In the genomic region with DNA sequence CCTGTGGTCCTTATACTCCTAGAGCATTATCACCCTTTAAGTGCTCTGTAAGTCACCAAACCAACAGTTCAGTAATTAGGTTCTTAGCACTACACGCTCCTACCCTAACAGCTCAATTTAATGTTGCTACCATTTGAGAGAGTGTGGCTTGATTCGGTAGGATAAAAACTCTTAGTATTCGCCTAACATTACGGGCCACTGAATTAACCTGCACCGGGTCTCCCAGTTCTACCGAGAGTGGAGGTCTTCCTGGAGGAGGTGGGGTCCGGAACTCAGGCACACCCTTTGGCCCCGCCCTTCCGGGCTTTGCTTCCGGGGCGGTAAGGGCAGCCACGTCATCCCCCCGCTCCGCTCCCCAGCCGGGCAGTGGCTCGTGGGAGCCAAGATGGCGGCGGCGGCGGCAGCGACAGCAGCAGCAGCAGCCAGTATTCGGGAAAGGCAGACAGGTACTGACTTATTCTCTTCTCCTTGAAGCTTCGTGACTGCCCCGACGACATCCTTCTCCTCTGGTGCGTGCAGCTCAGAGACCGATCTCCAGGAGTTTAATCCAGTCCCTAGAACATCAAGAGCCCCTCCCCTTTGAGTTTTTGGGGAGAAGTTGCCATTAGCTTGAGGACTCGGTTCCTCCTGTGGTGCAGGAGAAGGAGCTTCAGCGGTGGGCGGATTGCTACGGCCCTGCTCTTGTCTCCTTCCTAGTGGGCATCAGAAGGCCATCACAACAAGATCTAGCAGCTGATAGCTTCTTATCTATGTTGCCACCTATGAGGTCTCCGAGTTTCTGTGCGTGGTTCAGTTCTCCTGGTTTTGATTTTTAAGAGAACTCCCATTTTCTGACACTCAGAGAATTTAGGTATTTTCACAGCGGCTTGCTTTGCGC, we compare ENCODE assay signal across 1 cellular context.
TF ChIP-seq lines count a peak whose summit lies in the region.

A gene with protein sequence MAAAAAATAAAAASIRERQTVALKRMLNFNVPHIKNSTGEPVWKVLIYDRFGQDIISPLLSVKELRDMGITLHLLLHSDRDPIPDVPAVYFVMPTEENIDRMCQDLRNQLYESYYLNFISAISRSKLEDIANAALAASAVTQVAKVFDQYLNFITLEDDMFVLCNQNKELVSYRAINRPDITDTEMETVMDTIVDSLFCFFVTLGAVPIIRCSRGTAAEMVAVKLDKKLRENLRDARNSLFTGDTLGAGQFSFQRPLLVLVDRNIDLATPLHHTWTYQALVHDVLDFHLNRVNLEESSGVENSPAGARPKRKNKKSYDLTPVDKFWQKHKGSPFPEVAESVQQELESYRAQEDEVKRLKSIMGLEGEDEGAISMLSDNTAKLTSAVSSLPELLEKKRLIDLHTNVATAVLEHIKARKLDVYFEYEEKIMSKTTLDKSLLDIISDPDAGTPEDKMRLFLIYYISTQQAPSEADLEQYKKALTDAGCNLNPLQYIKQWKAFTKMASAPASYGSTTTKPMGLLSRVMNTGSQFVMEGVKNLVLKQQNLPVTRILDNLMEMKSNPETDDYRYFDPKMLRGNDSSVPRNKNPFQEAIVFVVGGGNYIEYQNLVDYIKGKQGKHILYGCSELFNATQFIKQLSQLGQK (plus strand): TSS at position 366 of the 877 bp plus-strand sequence. CDS start 20 bp downstream, at position 386.

TF ChIP-seq in HepG2, 621 proteins besides CTCF, POLR2A, EP300 and RAD21 (continued from another document and continues in another):
- TF ChIP-seq, protein P1, sequence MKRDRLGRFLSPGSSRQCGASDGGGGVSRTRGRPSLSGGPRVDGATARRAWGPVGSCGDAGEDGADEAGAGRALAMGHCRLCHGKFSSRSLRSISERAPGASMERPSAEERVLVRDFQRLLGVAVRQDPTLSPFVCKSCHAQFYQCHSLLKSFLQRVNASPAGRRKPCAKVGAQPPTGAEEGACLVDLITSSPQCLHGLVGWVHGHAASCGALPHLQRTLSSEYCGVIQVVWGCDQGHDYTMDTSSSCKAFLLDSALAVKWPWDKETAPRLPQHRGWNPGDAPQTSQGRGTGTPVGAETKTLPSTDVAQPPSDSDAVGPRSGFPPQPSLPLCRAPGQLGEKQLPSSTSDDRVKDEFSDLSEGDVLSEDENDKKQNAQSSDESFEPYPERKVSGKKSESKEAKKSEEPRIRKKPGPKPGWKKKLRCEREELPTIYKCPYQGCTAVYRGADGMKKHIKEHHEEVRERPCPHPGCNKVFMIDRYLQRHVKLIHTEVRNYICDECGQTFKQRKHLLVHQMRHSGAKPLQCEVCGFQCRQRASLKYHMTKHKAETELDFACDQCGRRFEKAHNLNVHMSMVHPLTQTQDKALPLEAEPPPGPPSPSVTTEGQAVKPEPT (CRISPR knock-in tag; IDR thresholded peaks at IDR 0.05; ENCODE audit: low read depth) = peak; percentile 98
- peak; percentile 75 for TF ChIP-seq HCFC1 (IDR thresholded peaks at IDR 0.05; ENCODE audit: low read depth, low read length)
- peak; percentile 25; the same call in 1 of the 2 replicates for TF ChIP-seq ZNF180 (CRISPR knock-in tag; IDR thresholded peaks at IDR 0.05; ENCODE audit: borderline replicate concordance, low read depth)
- TF ChIP-seq, protein P2, sequence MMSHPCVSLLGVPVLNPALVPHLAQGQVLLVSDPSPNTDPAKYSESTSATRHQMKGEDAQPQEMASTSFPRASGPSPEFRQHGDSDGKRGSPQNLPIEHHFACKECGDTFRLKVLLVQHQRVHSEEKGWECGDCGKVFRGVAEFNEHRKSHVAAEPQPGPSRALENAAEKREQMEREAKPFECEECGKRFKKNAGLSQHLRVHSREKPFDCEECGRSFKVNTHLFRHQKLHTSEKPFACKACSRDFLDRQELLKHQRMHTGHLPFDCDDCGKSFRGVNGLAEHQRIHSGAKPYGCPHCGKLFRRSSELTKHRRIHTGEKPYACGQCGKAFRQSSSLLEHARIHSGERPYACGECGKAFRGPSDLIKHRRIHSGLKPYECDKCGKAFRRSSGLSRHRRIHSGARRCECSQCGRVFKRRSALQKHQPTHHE (CRISPR knock-in tag; IDR thresholded peaks at IDR 0.05; ENCODE audit: borderline replicate concordance) = peak; percentile 91
- TF ChIP-seq, protein P3, sequence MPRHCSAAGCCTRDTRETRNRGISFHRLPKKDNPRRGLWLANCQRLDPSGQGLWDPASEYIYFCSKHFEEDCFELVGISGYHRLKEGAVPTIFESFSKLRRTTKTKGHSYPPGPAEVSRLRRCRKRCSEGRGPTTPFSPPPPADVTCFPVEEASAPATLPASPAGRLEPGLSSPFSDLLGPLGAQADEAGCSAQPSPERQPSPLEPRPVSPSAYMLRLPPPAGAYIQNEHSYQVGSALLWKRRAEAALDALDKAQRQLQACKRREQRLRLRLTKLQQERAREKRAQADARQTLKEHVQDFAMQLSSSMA (CRISPR knock-in tag; IDR thresholded peaks at IDR 0.05) = peak; percentile 55; the same call in 1 of the 2 replicates
- peak; percentile 99 for TF ChIP-seq KDM3A (CRISPR knock-in tag; IDR thresholded peaks at IDR 0.05; ENCODE audit: low read depth)
- peak; percentile 77; the same call in 1 of the 2 replicates for TF ChIP-seq ESRRA (CRISPR knock-in tag; IDR thresholded peaks at IDR 0.05; ENCODE audit: low read depth)
- peak; percentile 96; the same call in 1 of the 2 replicates for TF ChIP-seq ZNF550 (CRISPR knock-in tag; IDR thresholded peaks at IDR 0.05; ENCODE audit: borderline replicate concordance)
- TF ChIP-seq, protein P4, sequence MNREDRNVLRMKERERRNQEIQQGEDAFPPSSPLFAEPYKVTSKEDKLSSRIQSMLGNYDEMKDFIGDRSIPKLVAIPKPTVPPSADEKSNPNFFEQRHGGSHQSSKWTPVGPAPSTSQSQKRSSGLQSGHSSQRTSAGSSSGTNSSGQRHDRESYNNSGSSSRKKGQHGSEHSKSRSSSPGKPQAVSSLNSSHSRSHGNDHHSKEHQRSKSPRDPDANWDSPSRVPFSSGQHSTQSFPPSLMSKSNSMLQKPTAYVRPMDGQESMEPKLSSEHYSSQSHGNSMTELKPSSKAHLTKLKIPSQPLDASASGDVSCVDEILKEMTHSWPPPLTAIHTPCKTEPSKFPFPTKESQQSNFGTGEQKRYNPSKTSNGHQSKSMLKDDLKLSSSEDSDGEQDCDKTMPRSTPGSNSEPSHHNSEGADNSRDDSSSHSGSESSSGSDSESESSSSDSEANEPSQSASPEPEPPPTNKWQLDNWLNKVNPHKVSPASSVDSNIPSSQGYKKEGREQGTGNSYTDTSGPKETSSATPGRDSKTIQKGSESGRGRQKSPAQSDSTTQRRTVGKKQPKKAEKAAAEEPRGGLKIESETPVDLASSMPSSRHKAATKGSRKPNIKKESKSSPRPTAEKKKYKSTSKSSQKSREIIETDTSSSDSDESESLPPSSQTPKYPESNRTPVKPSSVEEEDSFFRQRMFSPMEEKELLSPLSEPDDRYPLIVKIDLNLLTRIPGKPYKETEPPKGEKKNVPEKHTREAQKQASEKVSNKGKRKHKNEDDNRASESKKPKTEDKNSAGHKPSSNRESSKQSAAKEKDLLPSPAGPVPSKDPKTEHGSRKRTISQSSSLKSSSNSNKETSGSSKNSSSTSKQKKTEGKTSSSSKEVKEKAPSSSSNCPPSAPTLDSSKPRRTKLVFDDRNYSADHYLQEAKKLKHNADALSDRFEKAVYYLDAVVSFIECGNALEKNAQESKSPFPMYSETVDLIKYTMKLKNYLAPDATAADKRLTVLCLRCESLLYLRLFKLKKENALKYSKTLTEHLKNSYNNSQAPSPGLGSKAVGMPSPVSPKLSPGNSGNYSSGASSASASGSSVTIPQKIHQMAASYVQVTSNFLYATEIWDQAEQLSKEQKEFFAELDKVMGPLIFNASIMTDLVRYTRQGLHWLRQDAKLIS (CRISPR knock-in tag; IDR thresholded peaks at IDR 0.05) = peak; percentile 94
- TF ChIP-seq ZNF3 (CRISPR knock-in tag; IDR thresholded peaks at IDR 0.05) = peak; percentile 97
- no peak; the same call in 1 of the 2 replicates for TF ChIP-seq NR2F2 (IDR thresholded peaks at IDR 0.05; ENCODE audit: borderline replicate concordance, low read depth)
- TF ChIP-seq NFIC (IDR thresholded peaks at IDR 0.05; ENCODE audit: low read length) = peak; percentile 82; the same call in 1 of the 2 replicates
- peak; percentile 95 for TF ChIP-seq RXRA (CRISPR knock-in tag; IDR thresholded peaks at IDR 0.05)
- TF ChIP-seq YEATS4 (CRISPR knock-in tag; IDR thresholded peaks at IDR 0.05; ENCODE audit: borderline replicate concordance) = peak; percentile 100
- peak; percentile 98 for TF ChIP-seq SPEN (CRISPR knock-in tag; IDR thresholded peaks at IDR 0.05; ENCODE audit: low read depth)
- TF ChIP-seq GATAD1 (CRISPR knock-in tag; IDR thresholded peaks at IDR 0.05) = peak; percentile 96
- TF ChIP-seq ZNF660 (CRISPR knock-in tag; IDR thresholded peaks at IDR 0.05; ENCODE audit: borderline replicate concordance, low read depth) = no peak; the same call in 1 of the 2 replicates
- peak; percentile 60 for TF ChIP-seq HMG20A (CRISPR knock-in tag; IDR thresholded peaks at IDR 0.05; ENCODE audit: borderline replicate concordance)
- peak; percentile 90 for TF ChIP-seq TGIF2 (CRISPR knock-in tag; IDR thresholded peaks at IDR 0.05)
- peak; percentile 99 for TF ChIP-seq KLF9 (CRISPR knock-in tag; IDR thresholded peaks at IDR 0.05; ENCODE audit: low read depth)
- TF ChIP-seq ZSCAN31 (CRISPR knock-in tag; IDR thresholded peaks at IDR 0.05; ENCODE audit: low read depth) = peak; percentile 99
- peak; percentile 96; the same call in 1 of the 2 replicates for TF ChIP-seq PRMT3 (CRISPR knock-in tag; IDR thresholded peaks at IDR 0.05; ENCODE audit: borderline replicate concordance, low read depth)
- peak; percentile 59 for TF ChIP-seq CEBPG (CRISPR knock-in tag; IDR thresholded peaks at IDR 0.05)
- no peak for TF ChIP-seq PCBP2 (optimal IDR thresholded peaks at IDR 0.05; ENCODE audit: low read depth, low read length, poor library complexity, severe bottlenecking)
- TF ChIP-seq SALL1 (CRISPR knock-in tag; IDR thresholded peaks at IDR 0.05) = peak; percentile 100
- no peak; the same call in 1 of the 2 replicates for TF ChIP-seq ZNF776 (CRISPR knock-in tag; IDR thresholded peaks at IDR 0.05)
- TF ChIP-seq, protein P5, sequence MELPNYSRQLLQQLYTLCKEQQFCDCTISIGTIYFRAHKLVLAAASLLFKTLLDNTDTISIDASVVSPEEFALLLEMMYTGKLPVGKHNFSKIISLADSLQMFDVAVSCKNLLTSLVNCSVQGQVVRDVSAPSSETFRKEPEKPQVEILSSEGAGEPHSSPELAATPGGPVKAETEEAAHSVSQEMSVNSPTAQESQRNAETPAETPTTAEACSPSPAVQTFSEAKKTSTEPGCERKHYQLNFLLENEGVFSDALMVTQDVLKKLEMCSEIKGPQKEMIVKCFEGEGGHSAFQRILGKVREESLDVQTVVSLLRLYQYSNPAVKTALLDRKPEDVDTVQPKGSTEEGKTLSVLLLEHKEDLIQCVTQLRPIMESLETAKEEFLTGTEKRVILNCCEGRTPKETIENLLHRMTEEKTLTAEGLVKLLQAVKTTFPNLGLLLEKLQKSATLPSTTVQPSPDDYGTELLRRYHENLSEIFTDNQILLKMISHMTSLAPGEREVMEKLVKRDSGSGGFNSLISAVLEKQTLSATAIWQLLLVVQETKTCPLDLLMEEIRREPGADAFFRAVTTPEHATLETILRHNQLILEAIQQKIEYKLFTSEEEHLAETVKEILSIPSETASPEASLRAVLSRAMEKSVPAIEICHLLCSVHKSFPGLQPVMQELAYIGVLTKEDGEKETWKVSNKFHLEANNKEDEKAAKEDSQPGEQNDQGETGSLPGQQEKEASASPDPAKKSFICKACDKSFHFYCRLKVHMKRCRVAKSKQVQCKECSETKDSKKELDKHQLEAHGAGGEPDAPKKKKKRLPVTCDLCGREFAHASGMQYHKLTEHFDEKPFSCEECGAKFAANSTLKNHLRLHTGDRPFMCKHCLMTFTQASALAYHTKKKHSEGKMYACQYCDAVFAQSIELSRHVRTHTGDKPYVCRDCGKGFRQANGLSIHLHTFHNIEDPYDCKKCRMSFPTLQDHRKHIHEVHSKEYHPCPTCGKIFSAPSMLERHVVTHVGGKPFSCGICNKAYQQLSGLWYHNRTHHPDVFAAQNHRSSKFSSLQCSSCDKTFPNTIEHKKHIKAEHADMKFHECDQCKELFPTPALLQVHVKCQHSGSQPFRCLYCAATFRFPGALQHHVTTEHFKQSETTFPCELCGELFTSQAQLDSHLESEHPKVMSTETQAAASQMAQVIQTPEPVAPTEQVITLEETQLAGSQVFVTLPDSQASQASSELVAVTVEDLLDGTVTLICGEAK (IDR thresholded peaks at IDR 0.05) = peak; percentile 53
- TF ChIP-seq, protein P5 (CRISPR knock-in tag; IDR thresholded peaks at IDR 0.05) = peak; percentile 96
- no peak; the same call in 1 of the 2 replicates for TF ChIP-seq ZNF737 (CRISPR knock-in tag; IDR thresholded peaks at IDR 0.05; ENCODE audit: borderline replicate concordance)
- TF ChIP-seq MIER2 (CRISPR knock-in tag; IDR thresholded peaks at IDR 0.05) = peak; percentile 90
- no peak for TF ChIP-seq SP1 (IDR thresholded peaks at IDR 0.05)
- peak; percentile 98 for TF ChIP-seq SP1 (CRISPR knock-in tag; IDR thresholded peaks at IDR 0.05)
- TF ChIP-seq RELA (CRISPR knock-in tag; IDR thresholded peaks at IDR 0.05) = peak; percentile 95; the same call in 1 of the 2 replicates
- TF ChIP-seq, protein P6, sequence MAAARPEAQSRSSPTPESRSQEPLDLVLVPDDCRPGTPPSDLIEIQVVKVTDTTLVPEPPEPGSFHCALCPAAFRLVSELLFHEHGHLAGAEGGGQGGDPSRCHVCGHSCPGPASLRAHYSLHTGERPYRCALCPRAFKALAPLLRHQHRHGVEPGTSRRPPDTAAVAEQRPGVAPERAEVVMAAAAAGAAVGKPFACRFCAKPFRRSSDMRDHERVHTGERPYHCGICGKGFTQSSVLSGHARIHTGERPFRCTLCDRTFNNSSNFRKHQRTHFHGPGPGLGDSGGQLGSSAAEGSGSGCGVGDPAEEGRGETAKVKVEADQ (CRISPR knock-in tag; IDR thresholded peaks at IDR 0.05; ENCODE audit: borderline replicate concordance) = peak; percentile 99
